In the genomic region with DNA sequence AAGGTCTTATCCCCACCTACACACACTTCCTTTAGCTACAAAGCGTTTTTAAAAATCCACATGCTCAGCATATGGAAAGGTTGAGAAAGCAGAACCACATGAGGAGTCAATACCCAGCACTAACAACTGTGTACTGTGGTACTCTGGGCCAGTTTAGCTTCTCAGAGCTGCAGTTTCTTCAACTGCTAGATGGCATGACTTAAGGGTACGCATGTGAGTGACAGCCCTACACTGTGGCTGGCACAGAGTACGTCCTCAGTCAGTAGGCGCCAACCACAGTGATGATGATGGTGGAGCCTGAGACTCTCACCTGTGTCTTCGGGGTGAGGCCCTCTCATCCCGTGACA, we compare ENCODE assay signal across 1 cellular context.
TF ChIP-seq lines count a peak whose summit lies in the region.

No MANE protein-coding gene starts in this region.

TF ChIP-seq in HepG2, 621 proteins besides CTCF, POLR2A, EP300 and RAD21:
- no peak for TF ChIP-seq FOXC1 (CRISPR knock-in tag; IDR thresholded peaks at IDR 0.05; ENCODE audit: borderline replicate concordance)
- TF ChIP-seq SMARCC2 (IDR thresholded peaks at IDR 0.05): no peak
- no peak for TF ChIP-seq KDM3A (CRISPR knock-in tag; IDR thresholded peaks at IDR 0.05; ENCODE audit: low read depth)
- TF ChIP-seq, protein P1, sequence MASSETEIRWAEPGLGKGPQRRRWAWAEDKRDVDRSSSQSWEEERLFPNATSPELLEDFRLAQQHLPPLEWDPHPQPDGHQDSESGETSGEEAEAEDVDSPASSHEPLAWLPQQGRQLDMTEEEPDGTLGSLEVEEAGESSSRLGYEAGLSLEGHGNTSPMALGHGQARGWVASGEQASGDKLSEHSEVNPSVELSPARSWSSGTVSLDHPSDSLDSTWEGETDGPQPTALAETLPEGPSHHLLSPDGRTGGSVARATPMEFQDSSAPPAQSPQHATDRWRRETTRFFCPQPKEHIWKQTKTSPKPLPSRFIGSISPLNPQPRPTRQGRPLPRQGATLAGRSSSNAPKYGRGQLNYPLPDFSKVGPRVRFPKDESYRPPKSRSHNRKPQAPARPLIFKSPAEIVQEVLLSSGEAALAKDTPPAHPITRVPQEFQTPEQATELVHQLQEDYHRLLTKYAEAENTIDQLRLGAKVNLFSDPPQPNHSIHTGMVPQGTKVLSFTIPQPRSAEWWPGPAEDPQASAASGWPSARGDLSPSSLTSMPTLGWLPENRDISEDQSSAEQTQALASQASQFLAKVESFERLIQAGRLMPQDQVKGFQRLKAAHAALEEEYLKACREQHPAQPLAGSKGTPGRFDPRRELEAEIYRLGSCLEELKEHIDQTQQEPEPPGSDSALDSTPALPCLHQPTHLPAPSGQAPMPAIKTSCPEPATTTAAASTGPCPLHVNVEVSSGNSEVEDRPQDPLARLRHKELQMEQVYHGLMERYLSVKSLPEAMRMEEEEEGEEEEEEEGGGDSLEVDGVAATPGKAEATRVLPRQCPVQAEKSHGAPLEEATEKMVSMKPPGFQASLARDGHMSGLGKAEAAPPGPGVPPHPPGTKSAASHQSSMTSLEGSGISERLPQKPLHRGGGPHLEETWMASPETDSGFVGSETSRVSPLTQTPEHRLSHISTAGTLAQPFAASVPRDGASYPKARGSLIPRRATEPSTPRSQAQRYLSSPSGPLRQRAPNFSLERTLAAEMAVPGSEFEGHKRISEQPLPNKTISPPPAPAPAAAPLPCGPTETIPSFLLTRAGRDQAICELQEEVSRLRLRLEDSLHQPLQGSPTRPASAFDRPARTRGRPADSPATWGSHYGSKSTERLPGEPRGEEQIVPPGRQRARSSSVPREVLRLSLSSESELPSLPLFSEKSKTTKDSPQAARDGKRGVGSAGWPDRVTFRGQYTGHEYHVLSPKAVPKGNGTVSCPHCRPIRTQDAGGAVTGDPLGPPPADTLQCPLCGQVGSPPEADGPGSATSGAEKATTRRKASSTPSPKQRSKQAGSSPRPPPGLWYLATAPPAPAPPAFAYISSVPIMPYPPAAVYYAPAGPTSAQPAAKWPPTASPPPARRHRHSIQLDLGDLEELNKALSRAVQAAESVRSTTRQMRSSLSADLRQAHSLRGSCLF (CRISPR knock-in tag; IDR thresholded peaks at IDR 0.05; ENCODE audit: borderline replicate concordance): no peak
- no peak for TF ChIP-seq JUND (CRISPR knock-in tag; IDR thresholded peaks at IDR 0.05)
- TF ChIP-seq ZNF501 (CRISPR knock-in tag; IDR thresholded peaks at IDR 0.05): no peak
